ENCODE assay signal across 8 cellular contexts in the genomic region with DNA sequence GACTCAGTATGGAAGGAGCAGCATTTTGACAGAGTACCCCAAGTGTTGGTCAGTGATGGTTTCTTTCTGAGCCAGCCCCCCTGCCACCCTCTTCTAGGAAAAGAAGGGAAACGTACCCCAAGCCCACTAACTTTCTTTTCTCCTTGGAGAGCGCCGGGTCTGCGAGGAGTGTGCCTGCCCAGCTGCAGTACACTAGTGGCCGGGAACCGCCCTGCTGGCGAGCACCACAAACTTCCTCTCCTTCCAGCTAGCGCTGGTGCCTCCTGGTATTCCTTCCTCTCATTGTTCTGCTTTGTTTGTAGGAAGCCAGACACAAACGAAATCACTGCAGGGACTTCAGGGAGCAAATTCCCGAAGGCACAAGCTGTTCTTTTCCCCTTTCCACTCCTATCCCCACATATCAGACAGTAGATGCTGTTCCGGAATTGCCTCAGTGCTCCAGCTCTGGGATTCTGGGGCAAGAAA. TPM values are rescaled to one million over a fixed set of nuclear protein-coding genes. Genes with fewer than 3 reads are reported as not detected.
A peak's percentile ranks its signal among the peaks of the same experiment; 100 is the strongest.
DNase-seq lines count a peak whose midpoint lies in the region; ATAC-seq, FAIRE-seq and TF ChIP-seq lines count a peak whose summit lies in the region.

No MANE protein-coding gene starts in this region.

- H3K9me3 ChIP-seq in HUES6 (ENCODE audit: control insufficient read depth, insufficient read depth, low read depth, low read length): no peaks in the 10 kb centered on the region

- intact Hi-C loops in MCF 10A (cut with micrococcal nuclease): loop anchor here (10.0 kb wide), 1 partner anchor 1019 kb away; no protein-coding TSS in a partner anchor

- no peak for TF ChIP-seq POLR2A in GM12891 (IDR thresholded peaks at IDR 0.05; ENCODE audit: low read depth, low read length)

- H3K9ac ChIP-seq in HUES6 (ENCODE audit: low read length): no peak overlapping the region

- ATAC-seq in GM21786 (IDR thresholded peaks at IDR 0.05; ENCODE audit: unreplicated experiment): no peak

- no peaks in the 10 kb centered on the region for H3K9me3 Mint-ChIP-seq in MCF 10A (ENCODE audit: unreplicated experiment)

- no peak overlapping the region for H3K27ac Mint-ChIP-seq in MCF 10A (ENCODE audit: low read depth, unreplicated experiment)

- POLR2A ChIA-PET in MCF 10A (lab: Yijun Ruan, JAX): interaction anchor here (1.3 kb wide), 1 partner anchor 558 kb away, joined by 3 read pairs; no protein-coding TSS in a partner anchor

- peaks cover 100% of the 10 kb centered on the region for H3K27me3 ChIP-seq in HUES6 (ENCODE audit: control insufficient read depth, insufficient read depth, low read length)

- CTCF ChIA-PET in MCF 10A (lab: Yijun Ruan, JAX): interaction anchor here (0.6 to 3.1 kb wide), 10 partner anchors 9 to 1620 kb away, joined by 3 to 20 read pairs (median 4); no protein-coding TSS in a partner anchor

- H3K27me3 Mint-ChIP-seq in MCF 10A (ENCODE audit: insufficient read depth, unreplicated experiment): no peaks in the 10 kb centered on the region

- H3K4me3 ChIP-seq in AG09309 (ENCODE audit: control insufficient read depth, low read depth, low read length) (peak overlapping the region; percentile 40), HUES6 (ENCODE audit: low read depth, low read length) (peak overlapping the region; percentile 76)

- no TSS peak for BruUV-seq in MCF 10A (replicated peaks; lab: Mats Ljungman, UMichigan)

- DNase-seq in AG09309 (ENCODE audit: low read depth): no peak
- peak; percentile 32 for DNase-seq in MCF 10A (ENCODE audit: unreplicated experiment)
- peak; percentile 41 for DNase-seq in kidney tubule cell (ENCODE audit: low spot score)
- DNase-seq in substantia nigra (lab: John Stamatoyannopoulos, UW): peak in 19 of 49 donors; percentile 1 to 36 (median 7)
- DNase-seq in KG1 (lab: John Stamatoyannopoulos, UW): no peak
- DNase-seq in GM12891 (ENCODE audit: insufficient read length, low spot score): no peak

- H3K27ac ChIP-seq in HUES6 (ENCODE audit: low read depth, low read length): no peak overlapping the region
- H3K27ac ChIP-seq in substantia nigra (ENCODE audit: low read depth, low read length, poor library complexity, severe bottlenecking): peak overlapping the region; percentile 12

- peaks cover 11% of the 10 kb centered on the region for H3K4me1 Mint-ChIP-seq in MCF 10A (ENCODE audit: insufficient read depth, unreplicated experiment)

- no peak for FAIRE-seq in GM12891 (lab: Jason Lieb, UNC)

- H3K36me3 ChIP-seq in HUES6 (ENCODE audit: control insufficient read depth, insufficient read depth, low read length): no peaks in the 10 kb centered on the region

- H3K36me3 Mint-ChIP-seq in MCF 10A (ENCODE audit: insufficient read depth, unreplicated experiment): no peaks in the 10 kb centered on the region

- TF ChIP-seq CTCF in AG09309 (IDR thresholded peaks at IDR 0.05; ENCODE audit: control insufficient read depth, insufficient read depth, low read depth, low read length, missing control alignments): peak; percentile 15
- TF ChIP-seq CTCF in MCF 10A (IDR thresholded peaks at IDR 0.05; ENCODE audit: unreplicated experiment): no peak

- H3K4me3 Mint-ChIP-seq in MCF 10A (ENCODE audit: unreplicated experiment): peak overlapping the region; percentile 89

- H3K4me1 ChIP-seq in HUES6 (ENCODE audit: control insufficient read depth, insufficient read depth, low read length): peaks cover 16% of the 10 kb centered on the region

TF ChIP-seq in GM12891, 5 proteins besides CTCF, POLR2A, EP300 and RAD21:
- TF ChIP-seq POLR2AphosphoS5 (IDR thresholded peaks at IDR 0.05; ENCODE audit: low read depth, low read length) (no peak), TAF1 (IDR thresholded peaks at IDR 0.05; ENCODE audit: low read depth, low read length) (no peak)

RNA-seq across cellular contexts. Expression of a gene that starts 1.8 kb away (rescaled TPM):
- 0.16 and 0.20 TPM in 2 replicates for total RNA-seq in MCF 10A (2022)
- not detected for polyA plus RNA-seq in GM12891 (2012; ENCODE audit: low read depth, missing spikeins)

Comparison
In these comparisons a context has a peak if more than half of its experiments do, and no peak if none do; other contexts are left out.
1. DNase-seq: peak in MCF 10A (single experiment) and kidney tubule cell (single experiment); none in AG09309 (single experiment), KG1 (single experiment) and GM12891 (single experiment).